ENCODE assay signal across 22 cellular contexts in genomic region chr5:31556461-31556860, GRCh38.
"Had no signal": no experiment of that assay in that cellular context is flagged by ENCODE, and none has a peak within 500 bp of the region (broad histone marks: within the 10 kb centered on the region; RNA-seq: fewer than 3 reads in every experiment).

No MANE protein-coding gene starts in this region.

- H3K4me1 Mint-ChIP-seq: nephron progenitor cell; stimulated activated memory B cell treated with anti-CD40 and anti-IgM and Interleukin-4, amounts not matched to agents 10 μg/mL and 1 μg/mL and 100 μg/mL, for 72 hours had no signal

- H3K79me2 ChIP-seq: parathyroid adenoma had no signal

- H3K9me3 ChIP-seq: esophagus muscularis mucosa, gastrocnemius medialis, heart right ventricle, psoas muscle, right lobe of liver, spleen, testis, transverse colon had no signal

- H3K27me3 ChIP-seq: esophagus muscularis mucosa, gastrocnemius medialis, heart right ventricle, right lobe of liver, spleen, testis, transverse colon had no signal

- FAIRE-seq: endometrium, islet of Langerhans had no signal

- DNase-seq: effector memory CD4-positive, alpha-beta T cell; gastrocnemius medialis; heart right ventricle; hypothalamus; kidney glomerular epithelial cell; naive thymus-derived CD4-positive, alpha-beta T cell; nephron progenitor cell; psoas muscle; retina; right lobe of liver; spleen; stimulated activated CD4-positive, alpha-beta T cell treated with anti-CD3 and anti-CD28 coated beads, Interleukin-15, amount 100 ng/mL, for 24 hours; stimulated activated CD4-positive, alpha-beta T cell treated with anti-CD3 and anti-CD28 coated beads, Interleukin-1b, Interleukin-23, amount 100 ng/mL, for 48 hours; stimulated activated CD4-positive, alpha-beta T cell treated with anti-CD3 and anti-CD28 coated beads, Interleukin-4, amount 100 ng/mL, for 24 hours; testis; transverse colon had no signal

- H3K27ac ChIP-seq: esophagus muscularis mucosa, gastrocnemius medialis, heart right ventricle, parathyroid adenoma, psoas muscle, right lobe of liver, spleen, testis, transverse colon had no signal

- H3K4me1 ChIP-seq: esophagus muscularis mucosa, gastrocnemius medialis, heart right ventricle, parathyroid adenoma, psoas muscle, right lobe of liver, spleen, testis, transverse colon had no signal

- H3K9ac ChIP-seq: parathyroid adenoma had no signal

- H3K4me3 Mint-ChIP-seq: naive thymus-derived CD4-positive, alpha-beta T cell; nephron progenitor cell; stimulated activated memory B cell treated with anti-CD40 and anti-IgM and Interleukin-4, amounts not matched to agents 10 μg/mL and 1 μg/mL and 100 μg/mL, for 72 hours; stimulated activated naive CD8-positive, alpha-beta T cell treated with anti-CD3 and anti-CD28 coated beads, Interleukin-15, Interleukin-2, amounts not matched to agents 100 ng/mL and 50 ng/mL, for 24 hours had no signal

- H3K4me3 ChIP-seq: esophagus muscularis mucosa, gastrocnemius medialis, heart right ventricle, psoas muscle, right lobe of liver, spleen, testis, transverse colon had no signal

- H3K27me3 Mint-ChIP-seq: naive thymus-derived CD4-positive, alpha-beta T cell; stimulated activated memory B cell treated with anti-CD40 and anti-IgM and Interleukin-4, amounts not matched to agents 10 μg/mL and 1 μg/mL and 100 μg/mL, for 72 hours; stimulated activated naive CD8-positive, alpha-beta T cell treated with anti-CD3 and anti-CD28 coated beads, Interleukin-15, Interleukin-2, amounts not matched to agents 100 ng/mL and 50 ng/mL, for 24 hours had no signal

- ATAC-seq: gastrocnemius medialis; heart right ventricle; naive thymus-derived CD4-positive, alpha-beta T cell; psoas muscle; right lobe of liver; stimulated activated memory B cell treated with anti-CD40 and anti-IgM and Interleukin-4, amounts not matched to agents 10 μg/mL and 1 μg/mL and 100 μg/mL, for 72 hours had no signal

- H3K27ac Mint-ChIP-seq: stimulated activated memory B cell treated with anti-CD40 and anti-IgM and Interleukin-4, amounts not matched to agents 10 μg/mL and 1 μg/mL and 100 μg/mL, for 72 hours; stimulated activated naive CD8-positive, alpha-beta T cell treated with anti-CD3 and anti-CD28 coated beads, Interleukin-15, Interleukin-2, amounts not matched to agents 100 ng/mL and 50 ng/mL, for 24 hours had no signal

- H3K9me3 Mint-ChIP-seq: nephron progenitor cell; stimulated activated memory B cell treated with anti-CD40 and anti-IgM and Interleukin-4, amounts not matched to agents 10 μg/mL and 1 μg/mL and 100 μg/mL, for 72 hours had no signal

- H2AFZ ChIP-seq: parathyroid adenoma had no signal
